Comparison of ENCODE assay signal across 18 cellular contexts in genomic region chrX:12825801-12826200, GRCh38. TPM values are rescaled to one million over a fixed set of nuclear protein-coding genes. Genes with fewer than 3 reads are reported as not detected.
DNase-seq lines count a peak whose midpoint lies in the region; ATAC-seq and TF ChIP-seq lines count a peak whose summit lies in the region.
"Had no signal": no experiment of that assay in that cellular context is flagged by ENCODE, and none has a peak within 500 bp of the region (broad histone marks: within the 10 kb centered on the region; RNA-seq: fewer than 3 reads in every experiment).

No MANE protein-coding gene starts in this region.

- DNase-seq in Caco-2 = peak; percentile 42 to 54
- peak; percentile 4 for DNase-seq in HT-29 (ENCODE audit: low spot score)
- peak; percentile 39 for DNase-seq in brain microvascular endothelial cell
- peak; percentile 89 for DNase-seq in kidney tubule cell (ENCODE audit: low spot score)
- no peak for DNase-seq in GDM1 (lab: John Stamatoyannopoulos, UW)
- no peak for DNase-seq in activated naive CD4-positive, alpha-beta T cell (lab: John Stamatoyannopoulos, UW)
- DNase-seq: activated CD8-positive, alpha-beta T cell treated with anti-CD3 and anti-CD28 coated beads for 36 hours; activated naive CD8-positive, alpha-beta T cell treated with anti-CD3 and anti-CD28 coated beads, Interleukin-2, amount 50 U/mL, for 24 hours; activated T-cell treated with anti-CD3 and anti-CD28 coated beads, Interleukin-2, amount 50 U/mL, for 72 hours; CD4-positive, alpha-beta T cell; mucosa of descending colon; NCI-H2029; NCI-H510A; nucleus accumbens had no signal

- no peaks in the 10 kb centered on the region for H3K9me3 ChIP-seq in Caco-2
- H3K9me3 ChIP-seq: mucosa of descending colon, tibial nerve had no signal

- H3K27ac ChIP-seq in brain microvascular endothelial cell = no peak overlapping the region
- H3K27ac ChIP-seq: tibial nerve, VCaP had no signal

- TF ChIP-seq CTCF in Caco-2 (IDR thresholded peaks at IDR 0.05; ENCODE audit: insufficient read depth in 1 of 2, low read depth in 1 of 2, low read length in 1 of 2, severe bottlenecking in 1 of 2, unreplicated experiment in 1 of 2) (no peak), brain microvascular endothelial cell (IDR thresholded peaks at IDR 0.05; ENCODE audit: low read depth, low read length, missing control alignments) (no peak)

- CTCF ChIA-PET in Caco-2 (lab: Charles Lee) = interaction anchor here (0.7 to 1.5 kb wide), 2 partner anchors 11 to 16 kb away, joined by 3 to 12 read pairs; no protein-coding TSS in a partner anchor

- POLR2A ChIA-PET in Caco-2 (lab: Charles Lee) = no interaction called here

- H3K36me3 ChIP-seq in Caco-2 (ENCODE audit: control insufficient read depth, insufficient read depth, low read length) = no peaks in the 10 kb centered on the region
- H3K36me3 ChIP-seq in brain microvascular endothelial cell (replicated peaks) = peaks cover 3% of the 10 kb centered on the region

- intact Hi-C loops in Caco-2 (cut with micrococcal nuclease; ENCODE audit: unreplicated experiment) = loop anchor here (1.0 kb wide), 1 partner anchor 68 kb away; no protein-coding TSS in a partner anchor

- H3K9me3 Mint-ChIP-seq in Caco-2 (ENCODE audit: unreplicated experiment) = no peaks in the 10 kb centered on the region
- H3K9me3 Mint-ChIP-seq: activated CD8-positive, alpha-beta T cell treated with anti-CD3 and anti-CD28 coated beads for 36 hours; activated naive CD8-positive, alpha-beta T cell treated with anti-CD3 and anti-CD28 coated beads, Interleukin-2, amount 50 U/mL, for 24 hours; activated T-cell treated with anti-CD3 and anti-CD28 coated beads, Interleukin-2, amount 50 U/mL, for 72 hours; CD4-positive, alpha-beta T cell had no signal

- ATAC-seq in HG02588 (IDR thresholded peaks at IDR 0.05; ENCODE audit: unreplicated experiment) (no peak), GM21825 (IDR thresholded peaks at IDR 0.05; ENCODE audit: unreplicated experiment) (no peak)
- ATAC-seq: activated CD8-positive, alpha-beta T cell treated with anti-CD3 and anti-CD28 coated beads for 36 hours; activated naive CD8-positive, alpha-beta T cell treated with anti-CD3 and anti-CD28 coated beads, Interleukin-2, amount 50 U/mL, for 24 hours; activated T-cell treated with anti-CD3 and anti-CD28 coated beads, Interleukin-2, amount 50 U/mL, for 72 hours; mucosa of descending colon had no signal

- in situ Hi-C loops in brain microvascular endothelial cell (cut with HindIII; ENCODE audit: low pct_ligation_motif_present, low sequenced_read_pairs) = no loop called here

- H3K36me3 Mint-ChIP-seq in Caco-2 (ENCODE audit: insufficient read depth, unreplicated experiment) = peaks cover 6% of the 10 kb centered on the region

- no peaks in the 10 kb centered on the region for H3K27me3 Mint-ChIP-seq in Caco-2 (ENCODE audit: insufficient read depth, unreplicated experiment)
- H3K27me3 Mint-ChIP-seq: activated CD8-positive, alpha-beta T cell treated with anti-CD3 and anti-CD28 coated beads for 36 hours; activated naive CD8-positive, alpha-beta T cell treated with anti-CD3 and anti-CD28 coated beads, Interleukin-2, amount 50 U/mL, for 24 hours; CD4-positive, alpha-beta T cell had no signal

- H3K4me3 Mint-ChIP-seq in Caco-2 (ENCODE audit: unreplicated experiment) = no peak overlapping the region
- H3K4me3 Mint-ChIP-seq: activated CD8-positive, alpha-beta T cell treated with anti-CD3 and anti-CD28 coated beads for 36 hours; activated naive CD8-positive, alpha-beta T cell treated with anti-CD3 and anti-CD28 coated beads, Interleukin-2, amount 50 U/mL, for 24 hours; activated T-cell treated with anti-CD3 and anti-CD28 coated beads, Interleukin-2, amount 50 U/mL, for 72 hours; CD4-positive, alpha-beta T cell had no signal

- H3K4me1 Mint-ChIP-seq in Caco-2 (ENCODE audit: low read depth, unreplicated experiment) = peaks cover 23% of the 10 kb centered on the region
- H3K4me1 Mint-ChIP-seq: activated naive CD8-positive, alpha-beta T cell treated with anti-CD3 and anti-CD28 coated beads, Interleukin-2, amount 50 U/mL, for 24 hours had no signal

- no peaks in the 10 kb centered on the region for H3K27me3 ChIP-seq in Caco-2 (replicated peaks; ENCODE audit: control insufficient read depth, insufficient read depth, low read length)
- no peaks in the 10 kb centered on the region for H3K27me3 ChIP-seq in brain microvascular endothelial cell (replicated peaks)
- H3K27me3 ChIP-seq: tibial nerve had no signal

- H3K4me1 ChIP-seq in Caco-2 = peaks cover 31% of the 10 kb centered on the region
- H3K4me1 ChIP-seq: tibial nerve had no signal

- H3K27ac Mint-ChIP-seq in Caco-2 (ENCODE audit: unreplicated experiment) = peak overlapping the region; percentile 12
- H3K27ac Mint-ChIP-seq: activated CD8-positive, alpha-beta T cell treated with anti-CD3 and anti-CD28 coated beads for 36 hours; activated naive CD8-positive, alpha-beta T cell treated with anti-CD3 and anti-CD28 coated beads, Interleukin-2, amount 50 U/mL, for 24 hours; activated T-cell treated with anti-CD3 and anti-CD28 coated beads, Interleukin-2, amount 50 U/mL, for 72 hours; CD4-positive, alpha-beta T cell had no signal

- H3K4me3 ChIP-seq in Caco-2 (ENCODE audit: low read depth, low read length) = no peak overlapping the region
- H3K4me3 ChIP-seq in brain microvascular endothelial cell (ENCODE audit: low read depth, low read length) = no peak overlapping the region
- H3K4me3 ChIP-seq: mucosa of descending colon, tibial nerve had no signal

- no TSS peak for BruUV-seq in Caco-2 (replicated peaks; lab: Mats Ljungman, UMichigan)

RNA-seq across cellular contexts. Expression of gene PRPS2, which starts 34.6 kb away (rescaled TPM):
- 35.6 and 44.0 TPM in 2 replicates for total RNA-seq in Caco-2 (2022)
- 12.4 and 21.0 TPM in 2 replicates for total RNA-seq in HT-29 (2014; rRNA removed; shearing (Covaris generic))

RNA-seq across cellular contexts. Expression of gene TLR7, which starts 41.1 kb away (rescaled TPM):
- total RNA-seq in Caco-2 (2022) = 0.45 and 0.63 TPM in 2 replicates
- not detected in 2 replicates for total RNA-seq in HT-29 (2014; rRNA removed; shearing (Covaris generic))

Comparison
In these comparisons a context has a peak if more than half of its experiments do, and no peak if none do; other contexts are left out.
1. DNase-seq: peak in Caco-2 (2 of 2), HT-29 (single experiment), brain microvascular endothelial cell (single experiment) and kidney tubule cell (single experiment); none in GDM1 (single experiment) and activated naive CD4-positive, alpha-beta T cell (0 of 4).